ENCODE assay signal across 8 cellular contexts in genomic region chr2:10297950-10298349, GRCh38. TPM values are rescaled to one million over a fixed set of nuclear protein-coding genes. Genes with fewer than 3 reads are reported as not detected.
DNase-seq lines count a peak whose midpoint lies in the region; ATAC-seq and TF ChIP-seq lines count a peak whose summit lies in the region.

No MANE protein-coding gene starts in this region.

- H3F3A ChIP-seq in PC-9 (ENCODE audit: insufficient read depth, low read depth), result peaks cover 38% of the 10 kb centered on the region

- BruUV-seq in PC-9 (replicated peaks; lab: Mats Ljungman, UMichigan), result no TSS peak

- H3K79me2 ChIP-seq in PC-9 (ENCODE audit: low read depth), result peaks cover 21% of the 10 kb centered on the region

- intact Hi-C loops in PC-9 (cut with micrococcal nuclease; ENCODE audit: unreplicated experiment), result no loop called here

- no peaks in the 10 kb centered on the region; the same call in 1 of the 2 replicates for H3K9me2 ChIP-seq in PC-9 (ENCODE audit: insufficient read depth)

- no peak for ATAC-seq in HG02981 (IDR thresholded peaks at IDR 0.05; ENCODE audit: unreplicated experiment)

- peaks cover 7% of the 10 kb centered on the region; the same call in 1 of the 2 replicates for H3K9me3 ChIP-seq in PC-9 (ENCODE audit: insufficient read depth, low read depth)

- CTCF ChIA-PET in BJ (lab: Yijun Ruan, JAX) (interaction anchor here (1.0 to 1.8 kb wide), 2 partner anchors 111 to 174 kb away, joined by 4 to 5 read pairs; no protein-coding TSS in a partner anchor), PC-9 (lab: Charles Lee) (no interaction called here)

- H4K20me1 ChIP-seq in PC-9 (ENCODE audit: insufficient read depth), result no peaks in the 10 kb centered on the region

- DNase-seq in BJ (ENCODE audit: low read depth) (peak; percentile 78), PC-9 (peak; percentile 30 to 84), iris pigment epithelial cell (ENCODE audit: low read depth) (peak; percentile 92), NCI-H2029 treated with DMSO at 0.1 percent for 48 hours (lab: John Stamatoyannopoulos, UW) (no peak), NCI-H1436 treated with DMSO at 0.1 percent for 48 hours (lab: John Stamatoyannopoulos, UW) (no peak)
- peak; percentile 56 for DNase-seq in activated effector memory CD4-positive, alpha-beta T cell treated with Interleukin-2 at 50 U/mL for 16 hours
- DNase-seq in stimulated activated naive CD4-positive, alpha-beta T cell (lab: John Stamatoyannopoulos, UW), result peak in 4 of 6 experiments; percentile 8 to 28 (median 18)

- H3K36me3 ChIP-seq in BJ (ENCODE audit: control insufficient read depth, insufficient read depth, low read length) (no peaks in the 10 kb centered on the region), PC-9 (ENCODE audit: low read depth) (peaks cover 5% of the 10 kb centered on the region; the same call in 1 of the 2 replicates)

- POLR2A ChIA-PET in BJ (lab: Charles Lee) (interaction anchor here (0.9 kb wide), 1 partner anchor 15 kb away, joined by 4 read pairs; no protein-coding TSS in a partner anchor), PC-9 (lab: Charles Lee; ENCODE audit: unreplicated experiment) (interaction anchor here (0.6 kb wide), 1 partner anchor 226 kb away, joined by 19 read pairs; no protein-coding TSS in a partner anchor)

- H3K27ac ChIP-seq in PC-9, result peak overlapping the region; percentile 88

- no peak overlapping the region for H2AFZ ChIP-seq in PC-9

- H3K27me3 ChIP-seq in BJ (ENCODE audit: control insufficient read depth, insufficient read depth, low read length), result no peaks in the 10 kb centered on the region
- no peaks in the 10 kb centered on the region for H3K27me3 ChIP-seq in PC-9 (ENCODE audit: insufficient read depth, low read depth)

- peaks cover 61% of the 10 kb centered on the region for H3K4me1 ChIP-seq in PC-9 (replicated peaks; ENCODE audit: insufficient read depth)

- peak overlapping the region; percentile 48 for H3K4me2 ChIP-seq in PC-9

- H3K4me3 ChIP-seq in BJ (ENCODE audit: low read depth, low read length) (no peak overlapping the region), PC-9 (peak overlapping the region; percentile 1; the same call in 1 of the 2 replicates)

- no peak for TF ChIP-seq CTCF in BJ (IDR thresholded peaks at IDR 0.05; ENCODE audit: insufficient read depth, low read depth, low read length)
- TF ChIP-seq CTCF in PC-9 (conservative IDR thresholded peaks at IDR 0.05), result no peak

RNA-seq across cellular contexts. Expression of gene HPCAL1, which starts 4.8 kb away (rescaled TPM):
- polyA plus RNA-seq in BJ (2011; rRNA removed), result 8.1 and 17.6 TPM in 2 replicates
- polyA minus RNA-seq in BJ (2011; rRNA and poly(A)+ RNA removed), result 7.1 and 9.7 TPM in 2 replicates
- total RNA-seq in PC-9 (2021), result 91.1 and 105 TPM in 2 replicates

Comparison
In these comparisons a context has a peak if more than half of its experiments do, and no peak if none do; other contexts are left out.
1. DNase-seq: peak in BJ (single experiment), PC-9 (2 of 2), activated effector memory CD4-positive, alpha-beta T cell treated with Interleukin-2 at 50 U/mL for 16 hours (single experiment), iris pigment epithelial cell (single experiment) and stimulated activated naive CD4-positive, alpha-beta T cell (4 of 6); none in NCI-H2029 treated with DMSO at 0.1 percent for 48 hours (single experiment) and NCI-H1436 treated with DMSO at 0.1 percent for 48 hours (single experiment).